8 cellular contexts compared by ENCODE assay signal in the genomic region with DNA sequence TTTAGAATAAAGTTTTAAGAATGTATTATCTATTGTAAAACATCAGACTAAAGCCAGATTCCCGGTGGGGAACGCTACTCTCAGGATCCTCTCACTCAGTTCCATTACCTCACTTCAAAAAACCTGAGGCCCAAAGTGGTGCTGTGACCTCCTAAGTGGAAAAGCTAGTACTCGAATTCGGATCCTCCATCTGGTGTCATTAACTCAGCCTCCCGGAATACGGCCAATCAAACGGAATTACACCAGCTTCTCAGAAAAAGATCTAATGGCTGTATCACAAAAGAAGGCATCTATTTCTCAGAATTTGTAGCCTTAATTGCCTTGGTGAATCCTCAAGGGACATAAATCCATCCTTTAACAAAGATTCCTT. TPM values are rescaled to one million over a fixed set of nuclear protein-coding genes. Genes with fewer than 3 reads are reported as not detected.
DNase-seq lines count a peak whose midpoint lies in the region; ATAC-seq and TF ChIP-seq lines count a peak whose summit lies in the region.

No MANE protein-coding gene starts in this region.

- H3K9ac ChIP-seq in iPS-20b (ENCODE audit: low read depth, low read length), result peak overlapping the region; percentile 82; the same call in 1 of the 2 replicates

- peak overlapping the region; percentile 92 to 94 for H3K4me3 Mint-ChIP-seq in stimulated activated naive CD8-positive, alpha-beta T cell treated with anti-CD3 and anti-CD28 coated beads, Interleukin-15, amount 100 ng/mL, for 72 hours

- H3K4me1 Mint-ChIP-seq in stimulated activated naive CD8-positive, alpha-beta T cell treated with anti-CD3 and anti-CD28 coated beads, Interleukin-15, amount 100 ng/mL, for 72 hours, result peaks cover 51% of the 10 kb centered on the region

- H3K36me3 ChIP-seq in HAP-1 (replicated peaks) (no peaks in the 10 kb centered on the region), iPS-20b (ENCODE audit: insufficient read depth, low read depth, low read length) (no peaks in the 10 kb centered on the region)

- peak overlapping the region; percentile 96 to 98 for H3K27ac Mint-ChIP-seq in activated naive CD4-positive, alpha-beta T cell treated with anti-CD3 and anti-CD28 coated beads, Interleukin-2, amount 50 U/mL, for 72 hours
- peak overlapping the region in 1 of 2 donors; percentile 73 for H3K27ac Mint-ChIP-seq in stimulated activated naive CD8-positive, alpha-beta T cell treated with anti-CD3 and anti-CD28 coated beads, Interleukin-15, amount 100 ng/mL, for 72 hours

- no peaks in the 10 kb centered on the region for H3K9me3 ChIP-seq in HAP-1
- H3K9me3 ChIP-seq in iPS-20b (ENCODE audit: insufficient read depth, low read depth, low read length), result no peaks in the 10 kb centered on the region

- no peak for DNase-seq in HAP-1 (ENCODE audit: low spot score in 2 of 2)
- DNase-seq in activated naive CD4-positive, alpha-beta T cell treated with anti-CD3 and anti-CD28 coated beads, Interleukin-2, amount 50 U/mL, for 72 hours (ENCODE audit: low spot score in 2 of 2), result no peak
- DNase-seq in stimulated activated naive CD8-positive, alpha-beta T cell treated with anti-CD3 and anti-CD28 coated beads, Interleukin-15, amount 100 ng/mL, for 72 hours, result no peak
- DNase-seq in COR-L47 (lab: John Stamatoyannopoulos, UW), result no peak
- no peak for DNase-seq in KG1 (lab: John Stamatoyannopoulos, UW)

- ATAC-seq in activated naive CD4-positive, alpha-beta T cell treated with anti-CD3 and anti-CD28 coated beads, Interleukin-2, amount 50 U/mL, for 72 hours, result no peak
- ATAC-seq in stimulated activated naive CD8-positive, alpha-beta T cell treated with anti-CD3 and anti-CD28 coated beads, Interleukin-15, amount 100 ng/mL, for 72 hours, result no peak
- no peak for ATAC-seq in HG03135 (IDR thresholded peaks at IDR 0.05; ENCODE audit: unreplicated experiment)

- H3K4me1 ChIP-seq in HAP-1 (peaks cover 8% of the 10 kb centered on the region), iPS-20b (ENCODE audit: insufficient read depth, low read length) (peaks cover 6% of the 10 kb centered on the region; the same call in 1 of the 2 replicates)

- TF ChIP-seq CTCF in C4-2B (conservative IDR thresholded peaks at IDR 0.05), result no peak

- in situ Hi-C loops in HAP-1 (cut with MboI; ENCODE audit: low sequenced_read_pairs), result no loop called here

- H3K27me3 ChIP-seq in HAP-1 (ENCODE audit: low read depth) (no peaks in the 10 kb centered on the region), iPS-20b (ENCODE audit: insufficient read depth, low read length) (no peaks in the 10 kb centered on the region)

- H3K36me3 Mint-ChIP-seq in activated naive CD4-positive, alpha-beta T cell treated with anti-CD3 and anti-CD28 coated beads, Interleukin-2, amount 50 U/mL, for 72 hours, result peaks cover 18 to 25% of the 10 kb centered on the region in 2 donors

- no peaks in the 10 kb centered on the region for H3K9me3 Mint-ChIP-seq in activated naive CD4-positive, alpha-beta T cell treated with anti-CD3 and anti-CD28 coated beads, Interleukin-2, amount 50 U/mL, for 72 hours
- H3K9me3 Mint-ChIP-seq in stimulated activated naive CD8-positive, alpha-beta T cell treated with anti-CD3 and anti-CD28 coated beads, Interleukin-15, amount 100 ng/mL, for 72 hours, result no peaks in the 10 kb centered on the region

- H3K4me3 ChIP-seq in HAP-1 (peak overlapping the region; percentile 82), iPS-20b (ENCODE audit: low read length) (peak overlapping the region; percentile 94)

- H3K27ac ChIP-seq in C4-2B, result peak overlapping the region; percentile 93
- no peak overlapping the region for H3K27ac ChIP-seq in iPS-20b (ENCODE audit: low read length)

- no peaks in the 10 kb centered on the region for H3K27me3 Mint-ChIP-seq in stimulated activated naive CD8-positive, alpha-beta T cell treated with anti-CD3 and anti-CD28 coated beads, Interleukin-15, amount 100 ng/mL, for 72 hours

RNA-seq across cellular contexts. Expression of a gene that starts 0.6 kb away (rescaled TPM):
- total RNA-seq in activated naive CD4-positive, alpha-beta T cell treated with anti-CD3 and anti-CD28 coated beads, Interleukin-2, amount 50 U/mL, for 72 hours, result 10 to 100 TPM; 16.0 to 20.3 TPM

RNA-seq across cellular contexts. Expression of a gene that starts 1.1 kb away (rescaled TPM):
- total RNA-seq in activated naive CD4-positive, alpha-beta T cell treated with anti-CD3 and anti-CD28 coated beads, Interleukin-2, amount 50 U/mL, for 72 hours, result 10 to 100 TPM; 45.3 to 82.3 TPM
